1 cellular context compared by ENCODE assay signal in genomic region chr17:36918260-36918691, GRCh38.
TF ChIP-seq lines count a peak whose summit lies in the region.

No MANE protein-coding gene starts in this region.

TF ChIP-seq in IMR-90, 13 proteins besides CTCF, POLR2A, EP300 and RAD21 (continued from another document):
- TF ChIP-seq ELK1 (IDR thresholded peaks at IDR 0.05; ENCODE audit: borderline replicate concordance, low read depth, low read length) = no peak
- TF ChIP-seq USF2 (IDR thresholded peaks at IDR 0.05; ENCODE audit: low read depth, low read length) = no peak
- no peak for TF ChIP-seq CHD1 (IDR thresholded peaks at IDR 0.05; ENCODE audit: low read depth, low read length)
- TF ChIP-seq NFE2L2 (IDR thresholded peaks at IDR 0.05; ENCODE audit: low read depth, low read length) = no peak
